Comparison of ENCODE assay signal across 16 cellular contexts in genomic region chr3:279325-279724, GRCh38.
DNase-seq lines count a peak whose midpoint lies in the region; ATAC-seq, FAIRE-seq and TF ChIP-seq lines count a peak whose summit lies in the region.
"Had no signal": no experiment of that assay in that cellular context is flagged by ENCODE, and none has a peak within 500 bp of the region (broad histone marks: within the 10 kb centered on the region; RNA-seq: fewer than 3 reads in every experiment).

No MANE protein-coding gene starts in this region.

- H3K4me3 Mint-ChIP-seq in activated B cell treated with CpG ODN at 0.5 μM for 24 hours: peak overlapping the region; percentile 76

- FAIRE-seq in GM19239 (lab: Jason Lieb, UNC): peak; percentile 83
- FAIRE-seq: K562 had no signal

- intact Hi-C loops in activated B cell treated with CpG ODN at 0.5 μM for 24 hours (cut with micrococcal nuclease): no loop called here

- H3K36me3 Mint-ChIP-seq in activated B cell treated with CpG ODN at 0.5 μM for 24 hours (ENCODE audit: low read depth): peaks cover 5% of the 10 kb centered on the region

- ATAC-seq in activated B cell treated with CpG ODN at 0.5 μM for 24 hours (ENCODE audit: low read depth) (no peak), GM21786 (IDR thresholded peaks at IDR 0.05; ENCODE audit: unreplicated experiment) (no peak)
- ATAC-seq: HCT116, K562, Panc1 had no signal

- no peaks in the 10 kb centered on the region for H3K27me3 Mint-ChIP-seq in activated B cell treated with CpG ODN at 0.5 μM for 24 hours

- no peak for TF ChIP-seq CTCF in activated B cell treated with CpG ODN at 0.5 μM for 24 hours (IDR thresholded peaks at IDR 0.05)

- H3K27ac Mint-ChIP-seq in activated B cell treated with CpG ODN at 0.5 μM for 24 hours: peak overlapping the region; percentile 95

- CTCF ChIA-PET in activated B cell treated with CpG ODN at 0.5 μM for 24 hours (lab: Charles Lee): interaction anchor here (1.5 to 2.5 kb wide), 3 partner anchors 11 to 237 kb away, joined by 4 to 9 read pairs (median 6); no protein-coding TSS in a partner anchor

- peaks cover 11% of the 10 kb centered on the region for H3K9me3 Mint-ChIP-seq in activated B cell treated with CpG ODN at 0.5 μM for 24 hours

- peak; percentile 23 for DNase-seq in Ammon's horn (ENCODE audit: low spot score)
- no peak for DNase-seq in GM19239 (ENCODE audit: insufficient read length, low spot score)
- DNase-seq in activated B cell treated with CpG ODN at 0.5 μM for 24 hours: no peak
- DNase-seq in middle frontal gyrus (ENCODE audit: extremely low spot score, low spot score): peak; percentile 27
- DNase-seq in DMS 273 treated with DMSO at 0.1 percent for 48 hours (lab: John Stamatoyannopoulos, UW): no peak
- no peak for DNase-seq in medulla oblongata (ENCODE audit: extremely low spot score)
- DNase-seq in stimulated activated CD4-positive, alpha-beta T cell treated with anti-CD3 and anti-CD28 coated beads, Interleukin-4, amount 100 ng/mL, for 24 hours: no peak
- DNase-seq: 8988T, NCI-H1436, NCI-H2029, NCI-H2171 treated with DMSO at 0.1 percent for 48 hours, NCI-H446 treated with DMSO at 0.1 percent for 48 hours had no signal

- POLR2A ChIA-PET in activated B cell treated with CpG ODN at 0.5 μM for 24 hours (lab: Charles Lee): interaction anchor here (0.9 to 2.3 kb wide), 4 partner anchors 10 to 82 kb away, joined by 3 to 21 read pairs (median 7); no protein-coding TSS in a partner anchor

- H3K4me1 Mint-ChIP-seq in activated B cell treated with CpG ODN at 0.5 μM for 24 hours: peaks cover 61% of the 10 kb centered on the region

Comparison
In these comparisons a context has a peak if more than half of its experiments do, and no peak if none do; other contexts are left out.
1. DNase-seq: peak in Ammon's horn (single experiment) and middle frontal gyrus (single experiment); none in GM19239 (single experiment), activated B cell treated with CpG ODN at 0.5 μM for 24 hours (single experiment), DMS 273 treated with DMSO at 0.1 percent for 48 hours (single experiment), medulla oblongata (single experiment) and stimulated activated CD4-positive, alpha-beta T cell treated with anti-CD3 and anti-CD28 coated beads, Interleukin-4, amount 100 ng/mL, for 24 hours (single experiment).